10 cellular contexts compared by ENCODE assay signal in genomic region chr5:179733764-179734126, GRCh38. TPM values are rescaled to one million over a fixed set of nuclear protein-coding genes. Genes with fewer than 3 reads are reported as not detected.
DNase-seq lines count a peak whose midpoint lies in the region; ATAC-seq and TF ChIP-seq lines count a peak whose summit lies in the region.
"Had no signal": no experiment of that assay in that cellular context is flagged by ENCODE, and none has a peak within 500 bp of the region (broad histone marks: within the 10 kb centered on the region; RNA-seq: fewer than 3 reads in every experiment).

No MANE protein-coding gene starts in this region.

- no peaks in the 10 kb centered on the region for H3K27me3 Mint-ChIP-seq in chondrocyte (ENCODE audit: low read depth)

- H3K36me3 Mint-ChIP-seq in chondrocyte (ENCODE audit: low read depth): peaks cover 3% of the 10 kb centered on the region

- no peaks in the 10 kb centered on the region for H3K36me3 ChIP-seq in mucosa of stomach (ENCODE audit: control insufficient read depth, insufficient read depth, low read length)

- DNase-seq in Jurkat, Clone E6-1 (ENCODE audit: low read depth, low spot score): no peak
- DNase-seq in chondrocyte (ENCODE audit: low spot score) (no peak), middle frontal gyrus (ENCODE audit: extremely low spot score, low spot score) (no peak), occipital lobe (lab: John Stamatoyannopoulos, UW) (no peak), dedifferentiated amniotic fluid mesenchymal stem cell (ENCODE audit: extremely low spot score) (no peak)

- H3K27ac ChIP-seq in 22Rv1: peak overlapping the region; percentile 84

- ATAC-seq in HG03571 (IDR thresholded peaks at IDR 0.05; ENCODE audit: unreplicated experiment): no peak

- no peaks in the 10 kb centered on the region for H3K9me3 Mint-ChIP-seq in chondrocyte (ENCODE audit: low read depth)

- no peaks in the 10 kb centered on the region for H3K27me3 ChIP-seq in mucosa of stomach (ENCODE audit: control insufficient read depth, insufficient read depth, low read length)

- TF ChIP-seq CTCF in 22Rv1 (IDR thresholded peaks at IDR 0.05): no peak
- no peak for TF ChIP-seq CTCF in chondrocyte (IDR thresholded peaks at IDR 0.05)

- peaks cover 8% of the 10 kb centered on the region for H3K4me1 ChIP-seq in mucosa of stomach (ENCODE audit: control insufficient read depth, insufficient read depth, low read length)

- peaks cover 55% of the 10 kb centered on the region for H3K4me1 Mint-ChIP-seq in chondrocyte (ENCODE audit: low read depth)

- peak overlapping the region; percentile 87 for H3K4me3 ChIP-seq in Jurkat, Clone E6-1 (ENCODE audit: low read length)
- H3K4me3 ChIP-seq in mucosa of stomach (ENCODE audit: low read length): peak overlapping the region; percentile 57

- H3K27ac Mint-ChIP-seq in chondrocyte (ENCODE audit: unreplicated experiment): peak overlapping the region; percentile 97

- peak overlapping the region; percentile 89 for H3K9ac ChIP-seq in mucosa of stomach (ENCODE audit: low read length)

- no peaks in the 10 kb centered on the region for H3K9me3 ChIP-seq in mucosa of stomach (ENCODE audit: control insufficient read depth, low read length)

- H3K4me3 Mint-ChIP-seq in chondrocyte (ENCODE audit: unreplicated experiment): peak overlapping the region; percentile 92

RNA-seq across cellular contexts. Expression of gene MAML1, which starts 1.1 kb away (rescaled TPM):
- polyA plus RNA-seq in Jurkat, Clone E6-1 (2012; ENCODE audit: insufficient read depth, insufficient read length): 24.4 TPM
- total RNA-seq in chondrocyte: 29.3 to 29.9 TPM (median 29.9 TPM) in 3 replicates
- total RNA-seq in occipital lobe: 9.4 TPM

RNA-seq across cellular contexts. Expression of gene CANX, which starts 35.0 kb away (rescaled TPM):
- 192 TPM for polyA plus RNA-seq in Jurkat, Clone E6-1 (2012; ENCODE audit: insufficient read depth, insufficient read length)
- total RNA-seq in chondrocyte: 695 to 849 TPM (median 699 TPM) in 3 replicates
- 352 TPM for total RNA-seq in occipital lobe

RNA-seq across cellular contexts. Expression of gene CBY3, which starts 52.9 kb away (rescaled TPM):
- polyA plus RNA-seq in Jurkat, Clone E6-1 (2012; ENCODE audit: insufficient read depth, insufficient read length): not detected
- total RNA-seq in chondrocyte: not detected in 3 replicates
- not detected for total RNA-seq in occipital lobe
- total RNA-seq: myocyte, NCI-H460 had no signal
